In the genomic region with DNA sequence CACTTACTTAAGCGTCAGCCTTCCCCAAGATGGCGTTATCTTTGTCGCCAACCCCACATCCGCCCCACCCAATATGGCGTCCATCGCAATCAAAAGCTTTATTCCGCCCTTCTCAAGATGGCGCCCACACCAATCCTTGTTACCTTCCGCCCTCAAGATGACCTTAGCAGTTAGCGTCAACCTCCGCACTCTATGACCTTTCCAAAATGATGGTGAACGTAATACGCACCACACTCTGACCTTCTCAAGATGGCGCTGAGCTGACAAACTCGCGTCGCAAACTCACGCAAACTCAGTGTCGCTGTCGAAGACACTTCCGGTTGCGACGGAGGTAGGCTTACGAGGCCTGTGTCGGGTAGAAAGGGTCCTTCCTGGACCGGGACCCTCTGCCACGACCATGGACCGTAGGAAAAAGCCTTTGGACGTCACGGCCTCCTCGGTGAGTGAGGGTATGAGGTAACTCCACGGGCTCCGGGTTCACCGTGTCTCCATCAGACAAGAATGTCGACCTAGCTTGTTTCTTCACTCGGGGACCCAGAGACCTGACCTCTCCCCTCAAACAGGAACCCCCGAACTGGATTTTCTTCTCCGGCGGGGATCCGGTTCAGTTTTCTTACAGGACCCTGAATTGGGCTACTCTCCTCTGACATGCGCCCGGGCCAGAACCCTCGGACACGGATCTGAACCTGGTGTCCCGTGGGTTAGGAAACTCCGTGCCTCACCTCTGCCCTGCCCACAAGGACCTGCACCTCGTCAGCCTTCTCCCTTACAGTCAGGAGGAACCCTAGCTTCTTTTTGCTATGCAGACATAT, we compare ENCODE assay signal across 8 cellular contexts. TPM values are rescaled to one million over a fixed set of nuclear protein-coding genes. Genes with fewer than 3 reads are reported as not detected.
DNase-seq lines count a peak whose midpoint lies in the region; TF ChIP-seq lines count a peak whose summit lies in the region.

A gene (plus strand): TSS at position 323 of the 812 bp plus-strand sequence. CDS start 75 bp downstream, at position 398.

- H3K27ac ChIP-seq in effector memory CD4-positive, alpha-beta T cell (ENCODE audit: insufficient read depth, low read length, poor library complexity, severe bottlenecking), result peak within 1 kb of the TSS; percentile 97

- H3K9me3 ChIP-seq in effector memory CD4-positive, alpha-beta T cell (ENCODE audit: control insufficient read depth, low read length), result no peaks in the 10 kb centered on the region

- POLR2A ChIA-PET in activated CD8-positive, alpha-beta memory T cell treated with anti-CD3 and anti-CD28 coated beads for 36 hours (lab: Charles Lee), result interaction anchor here (0.7 to 1.7 kb wide), 6 partner anchors 9 to 528 kb away, joined by 3 to 9 read pairs (median 4); a partner anchor contains a TSS

- H3K4me1 ChIP-seq in effector memory CD4-positive, alpha-beta T cell (ENCODE audit: control insufficient read depth, insufficient read depth, low read length, poor library complexity, severe bottlenecking), result peaks cover 19% of the 10 kb centered on the region

- DNase-seq in CMK (ENCODE audit: low read depth), result peak; percentile 100
- DNase-seq in GM20000 (ENCODE audit: low spot score), result peak; percentile 90
- DNase-seq in HT-29 (ENCODE audit: low spot score), result peak; percentile 93
- peak; percentile 96 to 97 for DNase-seq in NOMO-1 (lab: John Stamatoyannopoulos, UW; ENCODE audit: unreplicated experiment in 2 of 2)
- peak; percentile 89 to 95 (median 93) for DNase-seq in effector memory CD4-positive, alpha-beta T cell
- DNase-seq in medulla oblongata (ENCODE audit: extremely low spot score), result peak; percentile 100
- peak; percentile 90 for DNase-seq in stimulated activated CD8-positive, alpha-beta memory T cell treated with anti-CD3 and anti-CD28 coated beads, Interleukin-12 subunit alpha, Interleukin-12 subunit beta, amount 100 ng/mL, for 1 hour (ENCODE audit: low read depth)

- no peaks in the 10 kb centered on the region for H3K27me3 ChIP-seq in effector memory CD4-positive, alpha-beta T cell (replicated peaks; ENCODE audit: control insufficient read depth, insufficient read depth, low read length, poor library complexity, severe bottlenecking)

- peaks cover 19% of the 10 kb centered on the region for H3K36me3 ChIP-seq in effector memory CD4-positive, alpha-beta T cell (ENCODE audit: control insufficient read depth, insufficient read depth, low read length)

- CTCF ChIA-PET in activated CD8-positive, alpha-beta memory T cell treated with anti-CD3 and anti-CD28 coated beads for 36 hours (lab: Charles Lee), result interaction anchor here (1.0 to 1.3 kb wide), 4 partner anchors 12 to 1680 kb away, joined by 3 read pairs; a partner anchor contains a TSS

- H3K4me3 ChIP-seq in effector memory CD4-positive, alpha-beta T cell (ENCODE audit: insufficient read depth, low read depth, low read length, poor library complexity, severe bottlenecking), result peak within 1 kb of the TSS; percentile 88

- TF ChIP-seq CTCF in GM20000 (IDR thresholded peaks at IDR 0.05; ENCODE audit: extremely low read depth, missing control alignments), result no peak

RNA-seq across cellular contexts. Expression of the gene that starts here (rescaled TPM):
- total RNA-seq in HT-29 (2014; rRNA removed; shearing (Covaris generic)), result 3.4 and 4.1 TPM in 2 replicates
- total RNA-seq in activated CD8-positive, alpha-beta memory T cell treated with anti-CD3 and anti-CD28 coated beads for 36 hours, result 10 to 100 TPM; 12.6 to 15.3 TPM

Comparison
In these comparisons a context has a peak if more than half of its experiments do, and no peak if none do; other contexts are left out.
1. Peak in every context shown above with its lines: DNase-seq, H3K4me3 ChIP-seq and H3K27ac ChIP-seq.